Comparison of ENCODE assay signal across 15 cellular contexts in genomic region chr1:83520797-83521196, GRCh38.
"Had no signal": no experiment of that assay in that cellular context is flagged by ENCODE, and none has a peak within 500 bp of the region (broad histone marks: within the 10 kb centered on the region; RNA-seq: fewer than 3 reads in every experiment).

No MANE protein-coding gene starts in this region.

- H3K9me3 ChIP-seq: esophagus squamous epithelium, left ventricle myocardium inferior, thoracic aorta had no signal

- DNase-seq: activated CD4-positive, alpha-beta memory T cell treated with anti-CD3 and anti-CD28 coated beads for 36 hours; activated CD4-positive, alpha-beta T cell treated with anti-CD3 and anti-CD28 coated beads for 1 hour; activated CD8-positive, alpha-beta memory T cell treated with anti-CD3 and anti-CD28 coated beads, Interleukin-2, amount 10 ng/mL, durations not matched to agents 7 days and 5 days; activated T-cell treated with anti-CD3 and anti-CD28 coated beads, Interleukin-2, amount 50 U/mL, for 24 hours; esophagus squamous epithelium; foreskin fibroblast; glutamatergic neuron; hypothalamus; left ventricle myocardium inferior; mesenchymal stem cell; stimulated activated CD4-positive, alpha-beta T cell treated with anti-CD3 and anti-CD28 coated beads, Interleukin-1b, Interleukin-23, amount 100 ng/mL, for 48 hours had no signal

- ATAC-seq: activated CD8-positive, alpha-beta memory T cell treated with anti-CD3 and anti-CD28 coated beads, Interleukin-2, amount 10 ng/mL, durations not matched to agents 7 days and 5 days; natural killer cell treated with Interleukin-12 subunit alpha and Interleukin-12 subunit beta and Interleukin-15 and Interleukin-18, amount 100 ng/mL, for 72 hours had no signal

- H3K9me3 Mint-ChIP-seq: activated CD4-positive, alpha-beta memory T cell treated with anti-CD3 and anti-CD28 coated beads for 36 hours; activated naive CD4-positive, alpha-beta T cell treated with anti-CD3 and anti-CD28 coated beads, Interleukin-2, amount 50 U/mL, for 24 hours had no signal

- H3K4me1 ChIP-seq: esophagus squamous epithelium, left ventricle myocardium inferior had no signal

- H3K4me3 ChIP-seq: esophagus squamous epithelium, left ventricle myocardium inferior, thoracic aorta had no signal

- H3K27ac ChIP-seq: esophagus squamous epithelium, left ventricle myocardium inferior, thoracic aorta had no signal

- H3K36me3 Mint-ChIP-seq: activated CD4-positive, alpha-beta memory T cell treated with anti-CD3 and anti-CD28 coated beads for 36 hours; activated CD8-positive, alpha-beta memory T cell treated with anti-CD3 and anti-CD28 coated beads, Interleukin-2, amount 10 ng/mL, durations not matched to agents 7 days and 5 days; natural killer cell treated with Interleukin-12 subunit alpha and Interleukin-12 subunit beta and Interleukin-15 and Interleukin-18, amount 100 ng/mL, for 72 hours had no signal

- H3K27me3 ChIP-seq: esophagus squamous epithelium had no signal

- FAIRE-seq: colon had no signal

- H3K27ac Mint-ChIP-seq: activated CD4-positive, alpha-beta memory T cell treated with anti-CD3 and anti-CD28 coated beads for 36 hours; activated CD8-positive, alpha-beta memory T cell treated with anti-CD3 and anti-CD28 coated beads, Interleukin-2, amount 10 ng/mL, durations not matched to agents 7 days and 5 days; activated T-cell treated with anti-CD3 and anti-CD28 coated beads, Interleukin-2, amount 50 U/mL, for 24 hours; natural killer cell treated with Interleukin-12 subunit alpha and Interleukin-12 subunit beta and Interleukin-15 and Interleukin-18, amount 100 ng/mL, for 72 hours had no signal

- H3K4me3 Mint-ChIP-seq: activated CD4-positive, alpha-beta memory T cell treated with anti-CD3 and anti-CD28 coated beads for 36 hours; activated CD8-positive, alpha-beta memory T cell treated with anti-CD3 and anti-CD28 coated beads, Interleukin-2, amount 10 ng/mL, durations not matched to agents 7 days and 5 days; activated naive CD4-positive, alpha-beta T cell treated with anti-CD3 and anti-CD28 coated beads, Interleukin-2, amount 50 U/mL, for 24 hours; activated T-cell treated with anti-CD3 and anti-CD28 coated beads, Interleukin-2, amount 50 U/mL, for 24 hours; natural killer cell treated with Interleukin-12 subunit alpha and Interleukin-12 subunit beta and Interleukin-15 and Interleukin-18, amount 100 ng/mL, for 72 hours had no signal

- H3K27me3 Mint-ChIP-seq: activated CD4-positive, alpha-beta memory T cell treated with anti-CD3 and anti-CD28 coated beads for 36 hours; activated CD8-positive, alpha-beta memory T cell treated with anti-CD3 and anti-CD28 coated beads, Interleukin-2, amount 10 ng/mL, durations not matched to agents 7 days and 5 days; activated naive CD4-positive, alpha-beta T cell treated with anti-CD3 and anti-CD28 coated beads, Interleukin-2, amount 50 U/mL, for 24 hours; activated T-cell treated with anti-CD3 and anti-CD28 coated beads, Interleukin-2, amount 50 U/mL, for 24 hours; natural killer cell treated with Interleukin-12 subunit alpha and Interleukin-12 subunit beta and Interleukin-15 and Interleukin-18, amount 100 ng/mL, for 72 hours had no signal

- H3K36me3 ChIP-seq: esophagus squamous epithelium, left ventricle myocardium inferior, thoracic aorta had no signal
